Comparison of ENCODE assay signal across 10 cellular contexts in the genomic region with DNA sequence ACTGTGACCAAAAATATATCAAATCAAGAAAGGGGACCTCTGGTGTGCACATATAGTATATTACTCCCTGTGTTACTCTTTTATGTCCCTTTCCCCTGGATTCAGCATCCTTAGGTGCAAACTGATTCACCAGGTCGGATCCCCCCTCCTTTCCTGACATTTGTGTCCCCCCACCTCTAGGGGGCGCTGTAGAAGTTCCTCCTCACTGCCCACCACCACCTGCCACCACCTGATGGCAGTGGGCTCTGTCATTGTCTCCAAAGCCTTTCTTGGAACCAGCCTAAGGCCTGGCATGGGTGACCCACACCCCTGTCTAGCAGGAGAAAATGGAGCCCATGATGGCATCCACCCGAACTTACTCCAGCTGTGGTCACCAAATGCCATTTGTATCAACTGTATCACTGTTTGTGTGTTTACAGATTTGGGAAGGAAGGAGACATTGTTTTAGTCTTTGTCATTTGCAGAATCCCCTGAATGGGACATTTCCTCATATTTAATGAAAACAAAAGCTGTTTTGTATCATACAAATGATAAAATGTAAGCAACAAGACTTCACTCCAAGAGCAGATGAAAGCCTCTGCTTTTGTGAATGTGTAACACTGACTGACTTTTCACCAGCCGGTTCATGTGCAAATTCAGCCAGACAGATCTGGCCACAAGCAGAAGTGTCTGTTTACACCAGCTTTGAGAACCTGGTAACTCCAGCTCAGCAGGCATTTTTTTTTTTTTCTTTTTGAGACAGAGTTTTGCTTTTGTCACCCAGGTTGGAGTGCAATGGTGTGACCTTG.
DNase-seq lines count a peak whose midpoint lies in the region; ATAC-seq and TF ChIP-seq lines count a peak whose summit lies in the region.
"Had no signal": no experiment of that assay in that cellular context is flagged by ENCODE, and none has a peak within 500 bp of the region (broad histone marks: within the 10 kb centered on the region; RNA-seq: fewer than 3 reads in every experiment).

No MANE protein-coding gene starts in this region.

- ATAC-seq in foreskin keratinocyte (no peak), GM19328 (IDR thresholded peaks at IDR 0.05; ENCODE audit: unreplicated experiment) (no peak), HG03457 (IDR thresholded peaks at IDR 0.05; ENCODE audit: unreplicated experiment) (no peak)

- H3K4me3 ChIP-seq in BJ (ENCODE audit: low read depth, low read length): no peak overlapping the region
- H3K4me3 ChIP-seq: thoracic aorta had no signal

- TF ChIP-seq CTCF in BJ (IDR thresholded peaks at IDR 0.05; ENCODE audit: insufficient read depth, low read depth, low read length): peak; percentile 47
- peak; percentile 76 for TF ChIP-seq CTCF in HFFc6 (IDR thresholded peaks at IDR 0.05)
- peak; percentile 58 for TF ChIP-seq CTCF in foreskin keratinocyte (conservative IDR thresholded peaks at IDR 0.05)

- H3K36me3 ChIP-seq in BJ (ENCODE audit: control insufficient read depth, insufficient read depth, low read length): no peaks in the 10 kb centered on the region
- H3K36me3 ChIP-seq: thoracic aorta had no signal

- no peaks in the 10 kb centered on the region for H3K36me3 Mint-ChIP-seq in HFFc6 (ENCODE audit: low read depth)
- H3K36me3 Mint-ChIP-seq in activated CD4-positive, alpha-beta memory T cell treated with anti-CD3 and anti-CD28 coated beads for 36 hours: no peaks in the 10 kb centered on the region

- CTCF ChIA-PET in BJ (lab: Yijun Ruan, JAX): interaction anchor here (0.7 to 3.3 kb wide), 7 partner anchors 8 to 158 kb away, joined by 3 to 22 read pairs (median 3); no protein-coding TSS in a partner anchor
- CTCF ChIA-PET in activated CD4-positive, alpha-beta memory T cell treated with anti-CD3 and anti-CD28 coated beads for 36 hours (lab: Charles Lee): interaction anchor here (0.6 to 5.7 kb wide), 11 partner anchors 9 to 348 kb away, joined by 3 to 39 read pairs (median 4); partner anchors contain the start of gene SESN1

- H3K27me3 ChIP-seq in BJ (ENCODE audit: control insufficient read depth, insufficient read depth, low read length) (peaks cover 2% of the 10 kb centered on the region; the same call in 1 of the 2 replicates), foreskin keratinocyte (peaks cover 14% of the 10 kb centered on the region)

- H3K27ac ChIP-seq in foreskin keratinocyte: no peak overlapping the region
- H3K27ac ChIP-seq: HL-60, thoracic aorta had no signal

- H3K4me3 Mint-ChIP-seq in HFFc6: no peak overlapping the region
- H3K4me3 Mint-ChIP-seq in activated CD4-positive, alpha-beta memory T cell treated with anti-CD3 and anti-CD28 coated beads for 36 hours: no peak overlapping the region

- no peaks in the 10 kb centered on the region for H3K4me1 Mint-ChIP-seq in HFFc6 (ENCODE audit: low read depth)
- no peaks in the 10 kb centered on the region for H3K4me1 Mint-ChIP-seq in activated CD4-positive, alpha-beta memory T cell treated with anti-CD3 and anti-CD28 coated beads for 36 hours (ENCODE audit: low read depth)

- H3K4me1 ChIP-seq in foreskin keratinocyte: no peaks in the 10 kb centered on the region

- peaks cover 7% of the 10 kb centered on the region for H3K27me3 Mint-ChIP-seq in HFFc6 (ENCODE audit: insufficient read depth)
- no peaks in the 10 kb centered on the region for H3K27me3 Mint-ChIP-seq in activated CD4-positive, alpha-beta memory T cell treated with anti-CD3 and anti-CD28 coated beads for 36 hours

- DNase-seq in BJ (ENCODE audit: low read depth) (no peak), HFFc6 (no peak), foreskin keratinocyte (no peak), SIG-M5 treated with dmso at 0.1 percent for 504 hours (lab: John Stamatoyannopoulos, UW; ENCODE audit: unreplicated experiment) (no peak)
- peak; percentile 66 for DNase-seq in activated CD4-positive, alpha-beta memory T cell treated with anti-CD3 and anti-CD28 coated beads for 36 hours
- peak; percentile 35 to 47 for DNase-seq in stimulated activated CD4-positive, alpha-beta T cell treated with anti-CD3 and anti-CD28 coated beads, Interleukin-2, amount 100 ng/mL, for 24 hours

- intact Hi-C loops in activated CD4-positive, alpha-beta memory T cell treated with anti-CD3 and anti-CD28 coated beads for 36 hours (cut with micrococcal nuclease): loop anchor here (1.0 kb wide), 1 partner anchor 159 kb away; no protein-coding TSS in a partner anchor

- POLR2A ChIA-PET in BJ (lab: Charles Lee): interaction anchor here (0.6 kb wide), 1 partner anchor 16 kb away, joined by 11 read pairs; no protein-coding TSS in a partner anchor
- POLR2A ChIA-PET in activated CD4-positive, alpha-beta memory T cell treated with anti-CD3 and anti-CD28 coated beads for 36 hours (lab: Charles Lee): no interaction called here

- H3K9me3 Mint-ChIP-seq in HFFc6: no peaks in the 10 kb centered on the region
- H3K9me3 Mint-ChIP-seq in activated CD4-positive, alpha-beta memory T cell treated with anti-CD3 and anti-CD28 coated beads for 36 hours: no peaks in the 10 kb centered on the region

- no peak overlapping the region for H3K27ac Mint-ChIP-seq in HFFc6
- H3K27ac Mint-ChIP-seq in activated CD4-positive, alpha-beta memory T cell treated with anti-CD3 and anti-CD28 coated beads for 36 hours: no peak overlapping the region

Comparison
In these comparisons a context has a peak if more than half of its experiments do, and no peak if none do; other contexts are left out.
1. DNase-seq: peak in activated CD4-positive, alpha-beta memory T cell treated with anti-CD3 and anti-CD28 coated beads for 36 hours (single experiment) and stimulated activated CD4-positive, alpha-beta T cell treated with anti-CD3 and anti-CD28 coated beads, Interleukin-2, amount 100 ng/mL, for 24 hours (2 of 2); none in BJ (single experiment), HFFc6 (single experiment), foreskin keratinocyte (0 of 2) and SIG-M5 treated with dmso at 0.1 percent for 504 hours (single experiment).
2. Peak in every context shown above with its lines, with median percentiles within 50 percentile points of each other: CTCF ChIP-seq.